In the genomic region with DNA sequence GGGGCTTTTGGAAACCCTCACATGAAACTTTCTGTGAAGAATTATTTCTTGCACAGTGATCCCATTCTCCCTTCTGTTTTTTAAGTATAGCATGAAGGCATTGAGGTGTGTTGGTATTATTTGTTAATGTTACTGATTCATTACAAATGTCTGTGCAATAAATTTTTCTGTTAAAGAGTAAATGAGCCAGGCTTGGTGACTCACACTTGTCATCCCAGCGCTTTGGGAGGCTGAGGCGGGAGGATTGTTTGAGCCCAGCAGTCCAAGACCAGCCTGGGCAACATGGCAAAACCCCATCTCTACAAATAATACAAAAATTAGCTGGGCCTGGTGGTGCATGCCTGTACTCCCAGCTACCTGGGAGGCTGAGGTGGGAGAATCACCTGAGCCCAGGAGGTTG, we compare ENCODE assay signal across 33 cellular contexts.
"Had no signal": no experiment of that assay in that cellular context is flagged by ENCODE, and none has a peak within 500 bp of the region (broad histone marks: within the 10 kb centered on the region; RNA-seq: fewer than 3 reads in every experiment).

No MANE protein-coding gene starts in this region.

- H3K4me1 ChIP-seq: ascending aorta, gastroesophageal sphincter, uterus had no signal

- H3K9me3 Mint-ChIP-seq: activated naive CD4-positive, alpha-beta T cell treated with anti-CD3 and anti-CD28 coated beads for 36 hours; activated naive CD8-positive, alpha-beta T cell treated with anti-CD3 and anti-CD28 coated beads for 36 hours; activated T-helper 1 cell treated with anti-CD3 and anti-CD28 coated beads, Interleukin-12 subunit alpha, Interleukin-12 subunit beta, Interleukin-2, Interleukin-4 antibody, amounts not matched to agents 30 ng/mL and 10 ng/mL and 1 ng/mL, durations not matched to agents 14 hours and 24 hours and 36 hours; brain; memory B cell; naive thymus-derived CD4-positive, alpha-beta T cell; stimulated activated memory B cell treated with anti-CD40 and anti-IgM and Interleukin-4, amounts not matched to agents 10 μg/mL and 1 μg/mL and 100 μg/mL, for 72 hours; stimulated activated naive CD8-positive, alpha-beta T cell treated with anti-CD3 and anti-CD28 coated beads, Interleukin-15, amount 100 ng/mL, for 72 hours; type B pancreatic cell had no signal

- H2AFZ ChIP-seq: hepatocyte had no signal

- H3K36me3 Mint-ChIP-seq: activated naive CD8-positive, alpha-beta T cell treated with anti-CD3 and anti-CD28 coated beads for 36 hours; memory B cell; stimulated activated memory B cell treated with anti-CD40 and anti-IgM and Interleukin-4, amounts not matched to agents 10 μg/mL and 1 μg/mL and 100 μg/mL, for 72 hours had no signal

- H3K4me3 ChIP-seq: ascending aorta, cardiac muscle cell, coronary artery, dorsolateral prefrontal cortex, gastroesophageal sphincter, hepatocyte, ovary, smooth muscle cell, uterus had no signal

- ATAC-seq: gastroesophageal sphincter; left colon; naive thymus-derived CD4-positive, alpha-beta T cell; stimulated activated memory B cell treated with anti-CD40 and anti-IgM and Interleukin-4, amounts not matched to agents 10 μg/mL and 1 μg/mL and 100 μg/mL, for 72 hours had no signal

- H3K27ac Mint-ChIP-seq: activated naive CD4-positive, alpha-beta T cell treated with anti-CD3 and anti-CD28 coated beads for 36 hours; activated naive CD8-positive, alpha-beta T cell treated with anti-CD3 and anti-CD28 coated beads for 36 hours; memory B cell; stimulated activated memory B cell treated with anti-CD40 and anti-IgM and Interleukin-4, amounts not matched to agents 10 μg/mL and 1 μg/mL and 100 μg/mL, for 72 hours; stimulated activated naive CD8-positive, alpha-beta T cell treated with anti-CD3 and anti-CD28 coated beads, Interleukin-15, amount 100 ng/mL, for 72 hours had no signal

- H3K4me1 Mint-ChIP-seq: memory B cell; stimulated activated memory B cell treated with anti-CD40 and anti-IgM and Interleukin-4, amounts not matched to agents 10 μg/mL and 1 μg/mL and 100 μg/mL, for 72 hours had no signal

- H3K27ac ChIP-seq: ascending aorta, cardiac muscle cell, coronary artery, gastroesophageal sphincter, hepatocyte, ovary, uterus, VCaP had no signal

- H3K36me3 ChIP-seq: ovary, uterus had no signal

- DNase-seq: activated CD4-positive, alpha-beta T cell treated with anti-CD3 and anti-CD28 coated beads for 4 hours; activated CD4-positive, alpha-beta T cell treated with anti-CD3 and anti-CD28 coated beads, Interleukin-2, amount 50 U/mL, for 4 hours; activated CD8-positive, alpha-beta memory T cell treated with anti-CD3 and anti-CD28 coated beads, Interleukin-2, amount 50 U/mL, for 4 hours; activated effector memory CD4-positive, alpha-beta T cell treated with anti-CD3 and anti-CD28 coated beads, Interleukin-2, amount 50 U/mL, for 16 hours; activated naive CD4-positive, alpha-beta T cell treated with anti-CD3 and anti-CD28 coated beads for 36 hours; activated naive CD8-positive, alpha-beta T cell treated with anti-CD3 and anti-CD28 coated beads for 36 hours; activated T-cell treated with anti-CD3 and anti-CD28 coated beads, Interleukin-2, amount 50 U/mL, for 1 hour; dorsolateral prefrontal cortex; effector memory CD4-positive, alpha-beta T cell; islet precursor cell; left colon; midbrain; naive thymus-derived CD4-positive, alpha-beta T cell; ovary; stimulated activated CD4-positive, alpha-beta T cell treated with anti-CD3 and anti-CD28 coated beads, Interleukin-1b, Interleukin-23, amount 100 ng/mL, for 48 hours; stimulated activated CD4-positive, alpha-beta T cell treated with anti-CD3 and anti-CD28 coated beads, Interleukin-4, amount 100 ng/mL, for 4 hours; stimulated activated CD8-positive, alpha-beta memory T cell treated with anti-CD3 and anti-CD28 coated beads, Interleukin-4, amount 100 ng/mL, for 48 hours; stimulated activated naive CD8-positive, alpha-beta T cell treated with anti-CD3 and anti-CD28 coated beads, Interleukin-15, amount 100 ng/mL, for 72 hours; substantia nigra; uterus had no signal

- H3K4me2 ChIP-seq: hepatocyte, smooth muscle cell had no signal

- H3K4me3 Mint-ChIP-seq: activated naive CD4-positive, alpha-beta T cell treated with anti-CD3 and anti-CD28 coated beads for 36 hours; activated naive CD8-positive, alpha-beta T cell treated with anti-CD3 and anti-CD28 coated beads for 36 hours; activated T-helper 1 cell treated with anti-CD3 and anti-CD28 coated beads, Interleukin-12 subunit alpha, Interleukin-12 subunit beta, Interleukin-2, Interleukin-4 antibody, amounts not matched to agents 30 ng/mL and 10 ng/mL and 1 ng/mL, durations not matched to agents 14 hours and 24 hours and 36 hours; brain; memory B cell; naive thymus-derived CD4-positive, alpha-beta T cell; stimulated activated memory B cell treated with anti-CD40 and anti-IgM and Interleukin-4, amounts not matched to agents 10 μg/mL and 1 μg/mL and 100 μg/mL, for 72 hours; stimulated activated naive CD8-positive, alpha-beta T cell treated with anti-CD3 and anti-CD28 coated beads, Interleukin-15, amount 100 ng/mL, for 72 hours; type B pancreatic cell had no signal

- H3K27me3 Mint-ChIP-seq: activated naive CD8-positive, alpha-beta T cell treated with anti-CD3 and anti-CD28 coated beads for 36 hours; brain; naive thymus-derived CD4-positive, alpha-beta T cell; progenitor cell of endocrine pancreas; stimulated activated memory B cell treated with anti-CD40 and anti-IgM and Interleukin-4, amounts not matched to agents 10 μg/mL and 1 μg/mL and 100 μg/mL, for 72 hours; stimulated activated naive CD8-positive, alpha-beta T cell treated with anti-CD3 and anti-CD28 coated beads, Interleukin-15, amount 100 ng/mL, for 72 hours; type B pancreatic cell had no signal

- H3K9me3 ChIP-seq: ascending aorta, gastroesophageal sphincter, ovary, uterus had no signal
